18 cellular contexts compared by ENCODE assay signal in the genomic region with DNA sequence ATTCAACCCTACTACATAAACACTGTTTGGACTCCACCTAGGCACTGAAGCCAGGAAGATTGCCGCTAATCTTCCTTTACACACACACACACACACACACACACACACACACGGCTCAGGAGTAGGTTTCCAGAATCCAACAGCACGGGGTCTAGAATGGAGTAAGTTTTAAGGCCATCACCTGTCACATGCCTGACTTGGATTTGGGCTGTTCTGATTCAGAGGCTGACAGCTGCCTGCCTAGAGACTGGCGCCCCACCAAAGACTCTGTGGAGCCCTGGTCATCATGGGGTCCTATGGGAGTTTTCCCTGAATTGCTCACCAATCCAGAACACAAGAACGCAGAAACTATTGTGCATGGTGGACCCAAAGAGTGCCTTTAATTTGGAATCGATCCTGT. TPM values are rescaled to one million over a fixed set of nuclear protein-coding genes. Genes with fewer than 3 reads are reported as not detected.
DNase-seq lines count a peak whose midpoint lies in the region; ATAC-seq and TF ChIP-seq lines count a peak whose summit lies in the region.
"Had no signal": no experiment of that assay in that cellular context is flagged by ENCODE, and none has a peak within 500 bp of the region (broad histone marks: within the 10 kb centered on the region; RNA-seq: fewer than 3 reads in every experiment).

No MANE protein-coding gene starts in this region.

- no peak for TF ChIP-seq CTCF in esophagus muscularis mucosa (IDR thresholded peaks at IDR 0.05)
- no peak for TF ChIP-seq CTCF in foreskin keratinocyte (conservative IDR thresholded peaks at IDR 0.05)

- H2AFZ ChIP-seq in GM23248, result peak overlapping the region; percentile 70; the same call in 1 of the 2 replicates

- WGBS in GM23248 (ENCODE audit: low coverage in 1 of 2, low lambda C conversion rate in 2 of 2, missing lambda C conversion rate in 2 of 2), 2 experiments, result 17 to 29% methylated on average over 6 of the region's 6 CpGs
- WGBS in esophagus muscularis mucosa, result 84% methylated on average over 6 of the region's 6 CpGs

- no peaks in the 10 kb centered on the region for H3K27me3 Mint-ChIP-seq in activated CD4-positive, alpha-beta T cell treated with anti-CD3 and anti-CD28 coated beads, Interleukin-2, amount 10 ng/mL, durations not matched to agents 7 days and 5 days
- H3K27me3 Mint-ChIP-seq: activated CD4-positive, alpha-beta T cell treated with anti-CD3 and anti-CD28 coated beads for 36 hours; natural killer cell treated with Interleukin-12 subunit alpha and Interleukin-12 subunit beta and Interleukin-15 and Interleukin-18, amount 100 ng/mL, for 72 hours; stimulated activated naive CD8-positive, alpha-beta T cell treated with anti-CD3 and anti-CD28 coated beads, Interleukin-15, amount 100 ng/mL, for 72 hours had no signal

- CTCF ChIA-PET in activated CD4-positive, alpha-beta T cell treated with anti-CD3 and anti-CD28 coated beads, Interleukin-2, amount 10 ng/mL, durations not matched to agents 7 days and 5 days (lab: Charles Lee), result no interaction called here

- H3K79me2 ChIP-seq in GM23248 (ENCODE audit: insufficient read depth), result no peaks in the 10 kb centered on the region

- no peak for ATAC-seq in foreskin keratinocyte
- ATAC-seq: activated CD4-positive, alpha-beta T cell treated with anti-CD3 and anti-CD28 coated beads for 36 hours; HCT116; natural killer cell treated with Interleukin-12 subunit alpha and Interleukin-12 subunit beta and Interleukin-15 and Interleukin-18, amount 100 ng/mL, for 72 hours; PC-3; stimulated activated naive CD8-positive, alpha-beta T cell treated with anti-CD3 and anti-CD28 coated beads, Interleukin-15, amount 100 ng/mL, for 72 hours had no signal

- peak overlapping the region; percentile 80 for H3K4me2 ChIP-seq in GM23248 (ENCODE audit: unreplicated experiment)
- H3K4me2 ChIP-seq: KMS-11 had no signal

- no peak overlapping the region for H3K4me3 Mint-ChIP-seq in activated CD4-positive, alpha-beta T cell treated with anti-CD3 and anti-CD28 coated beads, Interleukin-2, amount 10 ng/mL, durations not matched to agents 7 days and 5 days
- H3K4me3 Mint-ChIP-seq: activated CD4-positive, alpha-beta T cell treated with anti-CD3 and anti-CD28 coated beads for 36 hours; natural killer cell treated with Interleukin-12 subunit alpha and Interleukin-12 subunit beta and Interleukin-15 and Interleukin-18, amount 100 ng/mL, for 72 hours; stimulated activated naive CD8-positive, alpha-beta T cell treated with anti-CD3 and anti-CD28 coated beads, Interleukin-15, amount 100 ng/mL, for 72 hours had no signal

- 0 out of 2 replicates have a peak, but pooled peaks cover 11% of the 10 kb centered on the region for H3K36me3 ChIP-seq in GM23248 (ENCODE audit: low read depth)
- H3K36me3 ChIP-seq in esophagus muscularis mucosa, result no peaks in the 10 kb centered on the region

- TF ChIP-seq POLR2A in esophagus muscularis mucosa (IDR thresholded peaks at IDR 0.05; ENCODE audit: low read depth), result no peak

- no peak overlapping the region for H3K27ac Mint-ChIP-seq in activated CD4-positive, alpha-beta T cell treated with anti-CD3 and anti-CD28 coated beads, Interleukin-2, amount 10 ng/mL, durations not matched to agents 7 days and 5 days
- H3K27ac Mint-ChIP-seq: activated CD4-positive, alpha-beta T cell treated with anti-CD3 and anti-CD28 coated beads for 36 hours; natural killer cell treated with Interleukin-12 subunit alpha and Interleukin-12 subunit beta and Interleukin-15 and Interleukin-18, amount 100 ng/mL, for 72 hours had no signal

- no peaks in the 10 kb centered on the region for H3K4me1 Mint-ChIP-seq in activated CD4-positive, alpha-beta T cell treated with anti-CD3 and anti-CD28 coated beads, Interleukin-2, amount 10 ng/mL, durations not matched to agents 7 days and 5 days
- H3K4me1 Mint-ChIP-seq: activated CD4-positive, alpha-beta T cell treated with anti-CD3 and anti-CD28 coated beads for 36 hours; stimulated activated naive CD8-positive, alpha-beta T cell treated with anti-CD3 and anti-CD28 coated beads, Interleukin-15, amount 100 ng/mL, for 72 hours had no signal

- peaks cover 36% of the 10 kb centered on the region for H3F3A ChIP-seq in GM23248 (ENCODE audit: insufficient read depth)

- H3K9me3 ChIP-seq in GM23248 (ENCODE audit: low read depth) (no peaks in the 10 kb centered on the region), esophagus muscularis mucosa (peaks cover 0 to 4% (median 0%) of the 10 kb centered on the region in 4 donors)

- peaks cover 10% of the 10 kb centered on the region for H3K9me3 Mint-ChIP-seq in activated CD4-positive, alpha-beta T cell treated with anti-CD3 and anti-CD28 coated beads, Interleukin-2, amount 10 ng/mL, durations not matched to agents 7 days and 5 days
- H3K9me3 Mint-ChIP-seq: natural killer cell treated with Interleukin-12 subunit alpha and Interleukin-12 subunit beta and Interleukin-15 and Interleukin-18, amount 100 ng/mL, for 72 hours had no signal

- peaks cover 2% of the 10 kb centered on the region for H3K36me3 Mint-ChIP-seq in activated CD4-positive, alpha-beta T cell treated with anti-CD3 and anti-CD28 coated beads, Interleukin-2, amount 10 ng/mL, durations not matched to agents 7 days and 5 days (ENCODE audit: low read depth)

- H3K4me1 ChIP-seq in GM23248 (ENCODE audit: insufficient read depth), result peaks cover 44% of the 10 kb centered on the region
- peaks cover 24 to 79% (median 75%) of the 10 kb centered on the region in 4 donors for H3K4me1 ChIP-seq in esophagus muscularis mucosa
- no peaks in the 10 kb centered on the region for H3K4me1 ChIP-seq in foreskin keratinocyte

- DNase-seq in GM23248 (peak; percentile 52), esophagus muscularis mucosa (ENCODE audit: extremely low spot score) (no peak), mesenteric fat pad (ENCODE audit: low spot score) (peak; percentile 85), stromal cell of bone marrow (ENCODE audit: low read depth) (peak; percentile 43), foreskin keratinocyte (no peak), cerebellum (ENCODE audit: low spot score) (no peak), SIG-M5 (lab: John Stamatoyannopoulos, UW) (no peak)
- no peak for DNase-seq in activated CD4-positive, alpha-beta T cell treated with anti-CD3 and anti-CD28 coated beads, Interleukin-2, amount 10 ng/mL, durations not matched to agents 7 days and 5 days
- DNase-seq: activated CD4-positive, alpha-beta T cell treated with anti-CD3 and anti-CD28 coated beads for 36 hours; AML-193; DMS153; NCI-H1436; PC-3; stimulated activated naive CD8-positive, alpha-beta T cell treated with anti-CD3 and anti-CD28 coated beads, Interleukin-15, amount 100 ng/mL, for 72 hours had no signal

- H3K27me3 ChIP-seq in GM23248 (replicated peaks; ENCODE audit: insufficient read depth) (no peaks in the 10 kb centered on the region), esophagus muscularis mucosa (no peaks in the 10 kb centered on the region), foreskin keratinocyte (no peaks in the 10 kb centered on the region)

- H4K20me1 ChIP-seq in GM23248 (ENCODE audit: insufficient read depth), result no peaks in the 10 kb centered on the region

- H3K27ac ChIP-seq in GM23248 (peak overlapping the region; percentile 70), esophagus muscularis mucosa (replicated peaks in 1 of 4) (peak overlapping the region; percentile 67 to 79 (median 76)), foreskin keratinocyte (no peak overlapping the region)
- H3K27ac ChIP-seq: KMS-11 had no signal

- H3K4me3 ChIP-seq in GM23248 (peak overlapping the region; percentile 54), esophagus muscularis mucosa (peak overlapping the region in 1 of 4 donors; percentile 16)
- H3K4me3 ChIP-seq: smooth muscle cell had no signal

- no peaks in the 10 kb centered on the region for H3K9me2 ChIP-seq in GM23248 (ENCODE audit: insufficient read depth)

- TF ChIP-seq EP300 in esophagus muscularis mucosa (IDR thresholded peaks at IDR 0.05), result no peak

- POLR2A ChIA-PET in activated CD4-positive, alpha-beta T cell treated with anti-CD3 and anti-CD28 coated beads, Interleukin-2, amount 10 ng/mL, durations not matched to agents 7 days and 5 days (lab: Charles Lee), result no interaction called here

- H3K9ac ChIP-seq in GM23248, result peak overlapping the region; percentile 62
- H3K9ac ChIP-seq: KMS-11 had no signal

- in situ Hi-C loops in GM23248 (cut with MboI), result no loop called here

- intact Hi-C loops in esophagus muscularis mucosa (cut with DNase I), result loop anchor here (2.0 kb wide), 1 partner anchor 196 kb away; no protein-coding TSS in a partner anchor

RNA-seq across cellular contexts. Expression of a gene that starts 10.9 kb away (rescaled TPM):
- total RNA-seq in GM23248 (2014; rRNA removed; shearing (Covaris generic)), result 3.8 and 23.3 TPM in 2 replicates
- polyA plus RNA-seq in GM23248 (2016; fragmentation: Nextera tagmentation; extraction: Ambion mirVana) (3.0 and 4.1 TPM in 2 replicates), foreskin keratinocyte (1.4 and 3.5 TPM in 2 replicates)
- total RNA-seq in esophagus muscularis mucosa (1 to 10 TPM; 1.6 to 6.6 (median 3.4) TPM), mesenteric fat pad (2.8 TPM), foreskin keratinocyte (0.24 and 0.71 TPM in 2 replicates), cerebellum (18.4 TPM)
- 1 to 10 TPM; 1.5 to 2.7 TPM for total RNA-seq in activated CD4-positive, alpha-beta T cell treated with anti-CD3 and anti-CD28 coated beads, Interleukin-2, amount 10 ng/mL, durations not matched to agents 7 days and 5 days

Comparison
In these comparisons a context has a peak if more than half of its experiments do, and no peak if none do; other contexts are left out.
1. DNase-seq: peak in GM23248 (single experiment), mesenteric fat pad (single experiment) and stromal cell of bone marrow (single experiment); none in esophagus muscularis mucosa (single experiment), activated CD4-positive, alpha-beta T cell treated with anti-CD3 and anti-CD28 coated beads, Interleukin-2, amount 10 ng/mL, durations not matched to agents 7 days and 5 days (single experiment), foreskin keratinocyte (0 of 2), cerebellum (single experiment) and SIG-M5 (single experiment).